ENCODE assay signal across 8 cellular contexts in the genomic region with DNA sequence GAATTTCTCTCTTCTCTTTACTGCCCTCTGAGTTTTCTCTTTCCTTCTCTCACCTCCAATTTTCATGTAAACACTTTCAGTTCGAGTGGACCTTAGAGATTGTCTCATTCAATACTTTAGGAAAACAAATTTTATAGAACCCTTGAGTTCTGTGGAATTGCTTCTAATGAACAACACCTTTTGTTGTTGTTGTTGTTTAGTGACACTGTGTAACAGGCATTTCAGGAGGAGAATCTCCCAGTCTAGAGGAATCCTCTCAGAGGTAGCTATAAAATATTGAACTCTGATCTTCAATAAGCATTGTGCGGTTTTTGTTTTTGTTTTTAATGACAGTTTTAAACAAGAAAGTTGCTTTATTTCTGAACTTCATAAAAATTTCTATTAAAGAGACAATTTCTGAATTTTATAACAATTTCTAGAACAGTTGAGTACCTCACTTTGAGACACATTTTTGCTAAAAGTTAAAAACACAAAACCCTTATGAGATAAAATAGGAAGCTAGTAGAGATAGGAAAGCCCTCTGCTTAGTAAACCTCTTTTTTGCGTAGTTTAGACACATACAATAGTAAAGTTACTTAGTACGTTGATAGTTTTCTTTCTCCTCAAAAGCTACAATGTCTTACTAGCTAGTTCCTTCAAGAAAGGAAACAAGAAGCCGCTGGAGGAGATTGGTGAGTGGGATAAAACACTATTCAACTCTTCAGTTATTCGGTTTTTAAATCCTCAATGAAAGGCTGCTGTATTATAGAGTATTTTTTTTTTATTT. TPM values are rescaled to one million over a fixed set of nuclear protein-coding genes. Genes with fewer than 3 reads are reported as not detected.
DNase-seq lines count a peak whose midpoint lies in the region; TF ChIP-seq lines count a peak whose summit lies in the region.

No MANE protein-coding gene starts in this region.

- H3K9me3 ChIP-seq in SU-DHL-6 (ENCODE audit: insufficient read depth, low read length) = no peaks in the 10 kb centered on the region
- H3K9me3 ChIP-seq in smooth muscle cell (replicated peaks; ENCODE audit: low read depth) = no peaks in the 10 kb centered on the region

- H2AFZ ChIP-seq in SU-DHL-6 (ENCODE audit: low read depth, low read length, severe bottlenecking) = no peak overlapping the region
- H2AFZ ChIP-seq in smooth muscle cell (ENCODE audit: low read depth) = peak overlapping the region; percentile 46

- H3K4me3 ChIP-seq in SU-DHL-6 (ENCODE audit: insufficient read depth, low read length, poor library complexity, severe bottlenecking) (peak overlapping the region; percentile 58), fibroblast of villous mesenchyme (ENCODE audit: low read depth, low read length) (peak overlapping the region; percentile 60), smooth muscle cell (peak overlapping the region; percentile 62)

- H3K9ac ChIP-seq in SU-DHL-6 (ENCODE audit: low read length) (peak overlapping the region; percentile 55), smooth muscle cell (ENCODE audit: low read depth) (peak overlapping the region; percentile 99)

- DNase-seq in NCI-H510A treated with DMSO at 0.1 percent for 48 hours (lab: John Stamatoyannopoulos, UW) (peak; percentile 30), NCI-H510A (lab: John Stamatoyannopoulos, UW) (no peak), fibroblast of villous mesenchyme (ENCODE audit: low read depth) (no peak), smooth muscle cell (lab: John Stamatoyannopoulos, UW; ENCODE audit: unreplicated experiment) (no peak), DMS79 (lab: John Stamatoyannopoulos, UW) (no peak), SHP77 (lab: John Stamatoyannopoulos, UW) (no peak)
- no peak for DNase-seq in activated effector memory CD4-positive, alpha-beta T cell treated with Interleukin-2 at 50 U/mL for 16 hours

- no peaks in the 10 kb centered on the region for H3K9me2 ChIP-seq in SU-DHL-6 (replicated peaks; ENCODE audit: insufficient read depth, low read length)

- H4K20me1 ChIP-seq in SU-DHL-6 (ENCODE audit: low read depth, low read length) (no peaks in the 10 kb centered on the region), smooth muscle cell (ENCODE audit: low read depth) (no peaks in the 10 kb centered on the region)

- WGBS in smooth muscle cell (ENCODE audit: low lambda C conversion rate) = 35% methylated on average over 6 of the region's 6 CpGs

- TF ChIP-seq CTCF in SU-DHL-6 (IDR thresholded peaks at IDR 0.05; ENCODE audit: insufficient read depth, low read length, poor library complexity, severe bottlenecking) (no peak), fibroblast of villous mesenchyme (IDR thresholded peaks at IDR 0.05; ENCODE audit: insufficient read depth, low read depth, low read length) (no peak), smooth muscle cell (IDR thresholded peaks at IDR 0.05; ENCODE audit: borderline replicate concordance, insufficient read depth, poor library complexity, severe bottlenecking) (no peak)

- H3F3A ChIP-seq in SU-DHL-6 (ENCODE audit: insufficient read depth) (peaks cover 24% of the 10 kb centered on the region), smooth muscle cell (ENCODE audit: low read depth) (peaks cover 32% of the 10 kb centered on the region)

- H3K36me3 ChIP-seq in SU-DHL-6 (ENCODE audit: low read length) (no peaks in the 10 kb centered on the region), smooth muscle cell (ENCODE audit: low read depth) (no peaks in the 10 kb centered on the region)

- peaks cover 34% of the 10 kb centered on the region for H3K4me1 ChIP-seq in smooth muscle cell (ENCODE audit: low read depth)

- H3K79me2 ChIP-seq in SU-DHL-6 (ENCODE audit: insufficient read depth, low read length) (peaks cover 66% of the 10 kb centered on the region), smooth muscle cell (ENCODE audit: low read depth) (peaks cover 79% of the 10 kb centered on the region)

- H3K4me2 ChIP-seq in SU-DHL-6 (ENCODE audit: low read depth, low read length, poor library complexity, severe bottlenecking) = peak overlapping the region; percentile 91
- peak overlapping the region; percentile 90 for H3K4me2 ChIP-seq in smooth muscle cell

- no peaks in the 10 kb centered on the region for H3K27me3 ChIP-seq in SU-DHL-6 (ENCODE audit: low read length)
- no peaks in the 10 kb centered on the region for H3K27me3 ChIP-seq in smooth muscle cell (ENCODE audit: low read depth)

- H3K27ac ChIP-seq in SU-DHL-6 (ENCODE audit: low read depth, low read length) = peak overlapping the region; percentile 83
- H3K27ac ChIP-seq in smooth muscle cell (ENCODE audit: low read depth) = peak overlapping the region; percentile 100

RNA-seq across cellular contexts. Expression of gene CLCN3, which starts 38.8 kb away (rescaled TPM):
- 27.1 and 30.7 TPM in 2 replicates for total RNA-seq in fibroblast of villous mesenchyme
- 40.5 and 41.2 TPM in 2 replicates for total RNA-seq in smooth muscle cell
- polyA plus RNA-seq in smooth muscle cell = 13.7 and 15.1 TPM in 2 replicates

RNA-seq across cellular contexts. Expression of gene NEK1, which starts 46.8 kb away (rescaled TPM):
- total RNA-seq in fibroblast of villous mesenchyme = 8.7 and 11.2 TPM in 2 replicates
- total RNA-seq in smooth muscle cell = 11.8 and 16.5 TPM in 2 replicates
- 9.4 and 10.5 TPM in 2 replicates for polyA plus RNA-seq in smooth muscle cell
